ENCODE assay signal across 1 cellular context in the genomic region with DNA sequence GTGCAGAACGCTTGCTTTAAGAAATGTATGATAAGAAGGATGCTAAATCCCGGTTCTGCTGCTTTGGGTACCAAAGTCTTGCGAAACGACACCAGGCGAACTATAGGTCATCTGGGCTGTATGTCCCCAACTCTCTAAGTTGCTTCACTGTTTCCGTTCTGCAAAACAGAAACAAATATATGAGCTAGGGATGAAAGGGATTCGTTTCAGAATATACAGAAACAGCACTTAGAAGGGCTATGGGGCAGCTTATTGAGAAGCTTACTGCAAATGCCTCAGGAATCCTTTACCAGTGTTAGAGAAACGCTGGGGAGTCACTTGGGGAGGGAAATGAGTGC.
TF ChIP-seq lines count a peak whose summit lies in the region.

No MANE protein-coding gene starts in this region.

TF ChIP-seq in SK-N-SH treated with all-trans-retinoic acid at 6 μM for 48 hours, 23 proteins besides CTCF, POLR2A, EP300 and RAD21 (continued from another document):
- TF ChIP-seq, protein P1, sequence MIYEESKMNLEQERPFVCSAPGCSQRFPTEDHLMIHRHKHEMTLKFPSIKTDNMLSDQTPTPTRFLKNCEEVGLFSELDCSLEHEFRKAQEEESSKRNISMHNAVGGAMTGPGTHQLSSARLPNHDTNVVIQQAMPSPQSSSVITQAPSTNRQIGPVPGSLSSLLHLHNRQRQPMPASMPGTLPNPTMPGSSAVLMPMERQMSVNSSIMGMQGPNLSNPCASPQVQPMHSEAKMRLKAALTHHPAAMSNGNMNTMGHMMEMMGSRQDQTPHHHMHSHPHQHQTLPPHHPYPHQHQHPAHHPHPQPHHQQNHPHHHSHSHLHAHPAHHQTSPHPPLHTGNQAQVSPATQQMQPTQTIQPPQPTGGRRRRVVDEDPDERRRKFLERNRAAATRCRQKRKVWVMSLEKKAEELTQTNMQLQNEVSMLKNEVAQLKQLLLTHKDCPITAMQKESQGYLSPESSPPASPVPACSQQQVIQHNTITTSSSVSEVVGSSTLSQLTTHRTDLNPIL (CRISPR knock-in tag; IDR thresholded peaks at IDR 0.05; ENCODE audit: low read depth): no peak
